25 cellular contexts compared by ENCODE assay signal in the genomic region with DNA sequence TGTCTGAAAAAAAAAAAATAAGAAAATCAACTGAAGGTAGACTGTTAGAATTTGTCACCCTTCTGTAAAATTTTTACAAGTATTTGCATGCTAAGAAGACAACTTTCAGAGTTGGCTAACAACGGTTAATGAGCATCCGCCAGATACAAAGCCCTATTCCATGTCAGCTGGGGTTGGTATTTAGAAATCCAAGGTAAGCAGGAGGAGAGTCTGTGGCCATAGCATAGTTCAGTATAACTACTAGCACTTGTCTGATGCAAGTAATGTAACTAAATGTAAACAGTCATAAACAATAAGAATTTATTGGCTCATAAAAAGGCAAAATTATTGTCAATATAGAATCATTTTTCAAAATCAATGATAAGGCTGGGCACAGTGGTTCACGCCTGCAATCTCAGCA. TPM values are rescaled to one million over a fixed set of nuclear protein-coding genes. Genes with fewer than 3 reads are reported as not detected.
A peak's percentile ranks its signal among the peaks of the same experiment; 100 is the strongest.
DNase-seq lines count a peak whose midpoint lies in the region; ATAC-seq and TF ChIP-seq lines count a peak whose summit lies in the region.
"Had no signal": no experiment of that assay in that cellular context is flagged by ENCODE, and none has a peak within 500 bp of the region (broad histone marks: within the 10 kb centered on the region; RNA-seq: fewer than 3 reads in every experiment).

No MANE protein-coding gene starts in this region.

- H3K4me1 ChIP-seq in mucosa of descending colon (ENCODE audit: low read depth): peaks cover 6% of the 10 kb centered on the region
- no peaks in the 10 kb centered on the region; the same call in 1 of the 2 replicates for H3K4me1 ChIP-seq in GM23338 (ENCODE audit: insufficient read depth)

- H3K9me2 ChIP-seq in GM23338 (ENCODE audit: insufficient read depth): no peaks in the 10 kb centered on the region

- POLR2A ChIA-PET in WTC11 (lab: Charles Lee): no interaction called here

- ATAC-seq in left colon (peak; percentile 25), mucosa of descending colon (peak; percentile 5), GM23338 (no peak), WTC11 (no peak), HG02981 (IDR thresholded peaks at IDR 0.05; ENCODE audit: unreplicated experiment) (no peak), GM21381 (IDR thresholded peaks at IDR 0.05; ENCODE audit: unreplicated experiment) (no peak)
- ATAC-seq: A549 had no signal

- DNase-seq in SK-N-MC (ENCODE audit: low read depth, low spot score): no peak
- DNase-seq in left colon: no peak
- DNase-seq in mucosa of descending colon: no peak
- no peak for DNase-seq in GM23338 (ENCODE audit: low spot score)
- no peak for DNase-seq in WTC11 (ENCODE audit: low spot score)
- DNase-seq: AML-193; CD4-positive, alpha-beta memory T cell; CD4-positive, CD25-positive, alpha-beta regulatory T cell; CD8-positive, alpha-beta memory T cell; COR-L47; DMS 273 treated with DMSO at 0.1 percent for 48 hours; DMS153; DMS53; DMS79; DND-41; EL; GF-D8 had no signal

- TF ChIP-seq CTCF in C4-2B (conservative IDR thresholded peaks at IDR 0.05): no peak
- TF ChIP-seq CTCF in mucosa of descending colon (IDR thresholded peaks at IDR 0.05): no peak
- TF ChIP-seq CTCF in GM23338 (conservative IDR thresholded peaks at IDR 0.05; ENCODE audit: low read depth in 2 of 2): no peak
- no peak for TF ChIP-seq CTCF in WTC11 (IDR thresholded peaks at IDR 0.05)

- no peak overlapping the region for H2AFZ ChIP-seq in GM23338

- H3F3A ChIP-seq in GM23338 (replicated peaks; ENCODE audit: low read depth): peaks cover 19% of the 10 kb centered on the region

- H3K79me2 ChIP-seq in GM23338 (replicated peaks; ENCODE audit: insufficient read depth): no peaks in the 10 kb centered on the region

- H3K27me3 Mint-ChIP-seq in GM23338 (ENCODE audit: insufficient read depth, low read depth, poor library complexity) (peaks cover 7% of the 10 kb centered on the region), WTC11 (ENCODE audit: low read depth) (no peaks in the 10 kb centered on the region; the same call in 1 of the 2 replicates)
- H3K27me3 Mint-ChIP-seq: B cell; CD4-positive, alpha-beta memory T cell; CD8-positive, alpha-beta memory T cell had no signal

- H3K4me3 ChIP-seq in SK-N-MC (peak overlapping the region; percentile 68; the same call in 1 of the 2 replicates), mucosa of descending colon (no peak overlapping the region), GM23338 (no peak overlapping the region)
- H3K4me3 ChIP-seq: A549; BLaER1 treated with 17β-estradiol and CSF1 and Interleukin-3, amounts not matched to agents 10 nM and 100 nM had no signal

- H3K9me3 ChIP-seq in SK-N-MC (ENCODE audit: low read depth, low read length) (no peaks in the 10 kb centered on the region), mucosa of descending colon (no peaks in the 10 kb centered on the region)
- H3K9me3 ChIP-seq: A549 had no signal

- CTCF ChIA-PET in WTC11 (lab: Charles Lee): no interaction called here

- H3K4me1 Mint-ChIP-seq in GM23338 (no peaks in the 10 kb centered on the region), WTC11 (peaks cover 13% of the 10 kb centered on the region)

- H3K27ac ChIP-seq in C4-2B: peak overlapping the region; percentile 31; the same call in 1 of the 2 replicates
- H3K27ac ChIP-seq in SK-N-MC: peak overlapping the region; percentile 96
- H3K27ac ChIP-seq in GM23338 (ENCODE audit: low read depth): no peak overlapping the region
- H3K27ac ChIP-seq: 22Rv1; A549; BLaER1 treated with 17β-estradiol and CSF1 and Interleukin-3, amounts not matched to agents 10 nM and 100 nM had no signal

- H3K36me3 ChIP-seq in SK-N-MC (ENCODE audit: insufficient read depth, low read length) (no peaks in the 10 kb centered on the region), mucosa of descending colon (ENCODE audit: low read depth) (no peaks in the 10 kb centered on the region), GM23338 (ENCODE audit: insufficient read depth) (no peaks in the 10 kb centered on the region)

- H3K9ac ChIP-seq in SK-N-MC (ENCODE audit: insufficient read length): no peak overlapping the region
- H3K9ac ChIP-seq: BLaER1 treated with 17β-estradiol and CSF1 and Interleukin-3, amounts not matched to agents 10 nM and 100 nM had no signal

- H3K27ac Mint-ChIP-seq in GM23338 (no peak overlapping the region), WTC11 (no peak overlapping the region; the same call in 1 of the 2 replicates)
- H3K27ac Mint-ChIP-seq: B cell; CD14-positive monocyte; CD4-positive, CD25-positive, alpha-beta regulatory T cell; CD8-positive, alpha-beta memory T cell had no signal

- no peaks in the 10 kb centered on the region for H4K20me1 ChIP-seq in GM23338 (replicated peaks; ENCODE audit: insufficient read depth)
- H4K20me1 ChIP-seq: BLaER1 treated with 17β-estradiol and CSF1 and Interleukin-3, amounts not matched to agents 10 nM and 100 nM had no signal

- no peak overlapping the region for H3K4me3 Mint-ChIP-seq in GM23338
- no peak overlapping the region for H3K4me3 Mint-ChIP-seq in WTC11
- H3K4me3 Mint-ChIP-seq: B cell; CD14-positive monocyte; CD4-positive, alpha-beta memory T cell; CD8-positive, alpha-beta memory T cell had no signal

- no peaks in the 10 kb centered on the region for H3K27me3 ChIP-seq in GM23338 (ENCODE audit: insufficient read depth)
- H3K27me3 ChIP-seq: BLaER1 treated with 17β-estradiol and CSF1 and Interleukin-3, amounts not matched to agents 10 nM and 100 nM had no signal

- H3K4me2 ChIP-seq in GM23338: no peak overlapping the region
- H3K4me2 ChIP-seq: A549; BLaER1 treated with 17β-estradiol and CSF1 and Interleukin-3, amounts not matched to agents 10 nM and 100 nM had no signal

- peaks cover 11% of the 10 kb centered on the region; the same call in 2 of the 3 replicates for H3K36me3 Mint-ChIP-seq in GM23338 (ENCODE audit: low read depth)
- peaks cover 11% of the 10 kb centered on the region for H3K36me3 Mint-ChIP-seq in WTC11
- H3K36me3 Mint-ChIP-seq: CD14-positive monocyte; CD4-positive, CD25-positive, alpha-beta regulatory T cell had no signal

- intact Hi-C loops in left colon (cut with DNase I, micrococcal nuclease): no loop called here
- intact Hi-C loops in mucosa of descending colon (cut with DNase I, micrococcal nuclease): no loop called here

- H3K9me3 Mint-ChIP-seq in GM23338 (peaks cover 14% of the 10 kb centered on the region), WTC11 (peaks cover 8% of the 10 kb centered on the region)
- H3K9me3 Mint-ChIP-seq: CD8-positive, alpha-beta memory T cell had no signal

TF ChIP-seq in GM23338, 12 proteins besides CTCF, POLR2A, EP300 and RAD21 (continues in another document):
- no peak for TF ChIP-seq EZH2phosphoT487 (IDR thresholded peaks at IDR 0.05; ENCODE audit: unreplicated experiment)

TF ChIP-seq in WTC11, 78 proteins besides CTCF, POLR2A, EP300 and RAD21:
- TF ChIP-seq EMX1 (CRISPR knock-in tag; IDR thresholded peaks at IDR 0.05): no peak
- TF ChIP-seq TCF7 (CRISPR knock-in tag; IDR thresholded peaks at IDR 0.05; ENCODE audit: low read depth): no peak
- TF ChIP-seq RELA (CRISPR knock-in tag; IDR thresholded peaks at IDR 0.05; ENCODE audit: borderline replicate concordance): no peak
- no peak for TF ChIP-seq TP53 (CRISPR knock-in tag; IDR thresholded peaks at IDR 0.05)
- TF ChIP-seq SOX15 (CRISPR knock-in tag; IDR thresholded peaks at IDR 0.05): no peak
- no peak for TF ChIP-seq SP1 (CRISPR knock-in tag; conservative IDR thresholded peaks at IDR 0.05)

RNA-seq across cellular contexts. Expression of gene KDM4C, which starts 45.7 kb away (rescaled TPM):
- total RNA-seq in left colon: 10 to 100 TPM; 42.3 to 55.6 TPM
- 10 to 100 TPM; 44.6 to 74.9 (median 50.9) TPM for total RNA-seq in mucosa of descending colon
- total RNA-seq in GM23338 (2014; rRNA removed; shearing (Covaris generic)): 36.0 and 43.8 TPM in 2 replicates
- 6.9 and 12.0 TPM in 2 replicates for polyA plus RNA-seq in GM23338 (2016; fragmentation: Nextera tagmentation; extraction: Ambion mirVana)
- 29.2 to 35.5 TPM (median 34.0 TPM) in 3 replicates for total RNA-seq in WTC11 (2021)

Comparison
In these comparisons a context has a peak if more than half of its experiments do, and no peak if none do; other contexts are left out.
1. ATAC-seq: peak in left colon (single experiment) and mucosa of descending colon (single experiment); none in GM23338 (single experiment), WTC11 (single experiment), HG02981 (single experiment) and GM21381 (single experiment).